Comparison of ENCODE assay signal across 1 cellular context in the genomic region with DNA sequence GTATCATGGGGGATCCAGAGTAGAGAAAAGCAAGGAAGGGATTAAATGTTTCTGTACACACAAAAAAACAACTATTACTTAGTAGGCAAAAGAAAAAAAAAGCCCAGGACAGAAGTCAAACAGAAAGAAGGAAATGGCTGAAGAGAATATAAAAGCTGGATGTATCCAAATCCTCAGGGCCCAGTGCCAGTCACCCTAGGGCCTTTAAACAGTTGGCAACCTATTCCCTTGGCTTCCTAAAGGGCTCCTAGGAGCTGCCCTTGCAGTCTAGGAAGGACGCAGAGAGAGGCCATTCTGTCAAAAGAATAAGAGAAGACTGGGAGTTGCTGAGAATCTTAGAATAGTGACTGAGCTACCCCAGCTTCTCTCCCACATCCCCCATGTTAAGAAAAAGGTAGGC.
TF ChIP-seq lines count a peak whose summit lies in the region.

No MANE protein-coding gene starts in this region.

TF ChIP-seq in IMR-90, 13 proteins besides CTCF, POLR2A, EP300 and RAD21:
- TF ChIP-seq, protein P1, sequence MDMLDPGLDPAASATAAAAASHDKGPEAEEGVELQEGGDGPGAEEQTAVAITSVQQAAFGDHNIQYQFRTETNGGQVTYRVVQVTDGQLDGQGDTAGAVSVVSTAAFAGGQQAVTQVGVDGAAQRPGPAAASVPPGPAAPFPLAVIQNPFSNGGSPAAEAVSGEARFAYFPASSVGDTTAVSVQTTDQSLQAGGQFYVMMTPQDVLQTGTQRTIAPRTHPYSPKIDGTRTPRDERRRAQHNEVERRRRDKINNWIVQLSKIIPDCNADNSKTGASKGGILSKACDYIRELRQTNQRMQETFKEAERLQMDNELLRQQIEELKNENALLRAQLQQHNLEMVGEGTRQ (IDR thresholded peaks at IDR 0.05; ENCODE audit: low read depth, low read length) = no peak
- no peak for TF ChIP-seq NFE2L2 (IDR thresholded peaks at IDR 0.05; ENCODE audit: low read depth, low read length)
- TF ChIP-seq FOS (IDR thresholded peaks at IDR 0.05; ENCODE audit: low read depth, low read length) = no peak
- TF ChIP-seq RCOR1 (IDR thresholded peaks at IDR 0.05; ENCODE audit: insufficient replicate concordance, low read length) = no peak
- TF ChIP-seq MXI1 (IDR thresholded peaks at IDR 0.05; ENCODE audit: borderline replicate concordance, low read depth, low read length) = no peak
- TF ChIP-seq CHD1 (IDR thresholded peaks at IDR 0.05; ENCODE audit: low read depth, low read length) = no peak
- no peak for TF ChIP-seq MAZ (IDR thresholded peaks at IDR 0.05; ENCODE audit: borderline replicate concordance, low read depth, low read length)
- no peak for TF ChIP-seq MAFK (IDR thresholded peaks at IDR 0.05; ENCODE audit: low read depth, low read length)
- TF ChIP-seq SMC3 (IDR thresholded peaks at IDR 0.05; ENCODE audit: low read depth, low read length) = no peak
- TF ChIP-seq RFX5 (IDR thresholded peaks at IDR 0.05; ENCODE audit: low read depth, low read length) = no peak
